In genomic region chr22:42396621-42397331, GRCh38 we compare ENCODE assay signal across 12 cellular contexts. TPM values are rescaled to one million over a fixed set of nuclear protein-coding genes. Genes with fewer than 3 reads are reported as not detected.
DNase-seq lines count a peak whose midpoint lies in the region; ATAC-seq and TF ChIP-seq lines count a peak whose summit lies in the region.
"Had no signal": no experiment of that assay in that cellular context is flagged by ENCODE, and none has a peak within 500 bp of the region (broad histone marks: within the 10 kb centered on the region; RNA-seq: fewer than 3 reads in every experiment).

No MANE protein-coding gene starts in this region.

- H3K4me3 ChIP-seq in skin epidermis = no peak overlapping the region
- H3K4me3 ChIP-seq: hepatocyte had no signal

- peak; percentile 91 for DNase-seq in NCI-H2171 treated with DMSO at 0.1 percent for 48 hours (lab: John Stamatoyannopoulos, UW)
- DNase-seq in foreskin keratinocyte = peak in 1 of 2 donors; percentile 27
- no peak for DNase-seq in NCI-H226
- DNase-seq in NCI-H2081 (lab: John Stamatoyannopoulos, UW) = no peak
- no peak for DNase-seq in GM03348 (ENCODE audit: low spot score)
- DNase-seq: NCI-H1105 had no signal

- H3K27ac ChIP-seq in foreskin keratinocyte = no peak overlapping the region
- peak overlapping the region in 19 of 21 experiments; percentile 19 to 87 (median 64) for H3K27ac ChIP-seq in skin epidermis
- H3K27ac ChIP-seq: hepatocyte, VCaP had no signal

- ATAC-seq in GM18907 (IDR thresholded peaks at IDR 0.05; ENCODE audit: unreplicated experiment) (peak; percentile 34), foreskin keratinocyte (peak; percentile 65), HG03095 (IDR thresholded peaks at IDR 0.05; ENCODE audit: unreplicated experiment) (no peak)

- no peaks in the 10 kb centered on the region for H3K4me1 ChIP-seq in foreskin keratinocyte

- peaks cover 28% of the 10 kb centered on the region for H3K27me3 ChIP-seq in foreskin keratinocyte
- H3K27me3 ChIP-seq: hepatocyte had no signal

- peak; percentile 51 for TF ChIP-seq CTCF in foreskin keratinocyte (conservative IDR thresholded peaks at IDR 0.05)

RNA-seq across cellular contexts. Expression of gene NFAM1, which starts 35.4 kb away (rescaled TPM):
- not detected in 2 replicates for total RNA-seq in foreskin keratinocyte
- polyA plus RNA-seq in foreskin keratinocyte = not detected in 2 replicates
- total RNA-seq: pulmonary artery endothelial cell had no signal
